In genomic region chr5:38420246-38420645, GRCh38 we compare ENCODE assay signal across 15 cellular contexts.
"Had no signal": no experiment of that assay in that cellular context is flagged by ENCODE, and none has a peak within 500 bp of the region (broad histone marks: within the 10 kb centered on the region; RNA-seq: fewer than 3 reads in every experiment).

No MANE protein-coding gene starts in this region.

- H3K4me3 ChIP-seq: body of pancreas, heart left ventricle, psoas muscle, suprapubic skin, upper lobe of right lung had no signal

- H3K9me3 Mint-ChIP-seq: activated CD4-positive, alpha-beta memory T cell treated with anti-CD3 and anti-CD28 coated beads, Interleukin-2, amount 10 ng/mL, durations not matched to agents 7 days and 5 days; activated T-cell treated with anti-CD3 and anti-CD28 coated beads, Interleukin-2, amount 50 U/mL, for 72 hours; central memory CD8-positive, alpha-beta T cell; nephron progenitor cell had no signal

- H3K4me3 Mint-ChIP-seq: activated CD4-positive, alpha-beta memory T cell treated with anti-CD3 and anti-CD28 coated beads, Interleukin-2, amount 10 ng/mL, durations not matched to agents 7 days and 5 days; activated CD4-positive, alpha-beta T cell treated with anti-CD3 and anti-CD28 coated beads for 36 hours; activated T-cell treated with anti-CD3 and anti-CD28 coated beads, Interleukin-2, amount 50 U/mL, for 72 hours; central memory CD8-positive, alpha-beta T cell; nephron progenitor cell had no signal

- H3K9me3 ChIP-seq: body of pancreas, heart left ventricle, psoas muscle, suprapubic skin, upper lobe of right lung had no signal

- DNase-seq: activated CD8-positive, alpha-beta memory T cell treated with anti-CD3 and anti-CD28 coated beads, Interleukin-2, amount 50 U/mL, for 4 hours; T-helper 9 cell; upper lobe of right lung had no signal

- ATAC-seq: activated T-cell treated with anti-CD3 and anti-CD28 coated beads, Interleukin-2, amount 50 U/mL, for 72 hours; stimulated activated naive CD8-positive, alpha-beta T cell treated with anti-CD3 and anti-CD28 coated beads, Interleukin-15, Interleukin-2, amounts not matched to agents 100 U/mL and 50 U/mL, for 24 hours had no signal

- H3K36me3 ChIP-seq: heart left ventricle, suprapubic skin, upper lobe of right lung had no signal

- H3K4me1 Mint-ChIP-seq: activated CD4-positive, alpha-beta memory T cell treated with anti-CD3 and anti-CD28 coated beads, Interleukin-2, amount 10 ng/mL, durations not matched to agents 7 days and 5 days; activated CD4-positive, alpha-beta T cell treated with anti-CD3 and anti-CD28 coated beads for 36 hours; central memory CD8-positive, alpha-beta T cell had no signal

- H3K4me1 ChIP-seq: body of pancreas, psoas muscle, suprapubic skin, upper lobe of right lung had no signal

- H3K27me3 ChIP-seq: body of pancreas, upper lobe of right lung had no signal

- H3K27ac Mint-ChIP-seq: activated CD4-positive, alpha-beta memory T cell treated with anti-CD3 and anti-CD28 coated beads, Interleukin-2, amount 10 ng/mL, durations not matched to agents 7 days and 5 days; activated CD4-positive, alpha-beta T cell treated with anti-CD3 and anti-CD28 coated beads for 36 hours; activated T-cell treated with anti-CD3 and anti-CD28 coated beads, Interleukin-2, amount 50 U/mL, for 72 hours; nephron progenitor cell had no signal

- H3K27ac ChIP-seq: body of pancreas, heart left ventricle, psoas muscle, suprapubic skin, upper lobe of right lung, VCaP had no signal

- FAIRE-seq: frontal cortex had no signal
